16 cellular contexts compared by ENCODE assay signal in genomic region chr6:160330621-160331020, GRCh38. TPM values are rescaled to one million over a fixed set of nuclear protein-coding genes. Genes with fewer than 3 reads are reported as not detected.
DNase-seq lines count a peak whose midpoint lies in the region; ATAC-seq and TF ChIP-seq lines count a peak whose summit lies in the region.
"Had no signal": no experiment of that assay in that cellular context is flagged by ENCODE, and none has a peak within 500 bp of the region (broad histone marks: within the 10 kb centered on the region; RNA-seq: fewer than 3 reads in every experiment).

No MANE protein-coding gene starts in this region.

- H3K4me3 ChIP-seq in BLaER1 (no peak overlapping the region), ascending aorta (no peak overlapping the region), thoracic aorta (no peak overlapping the region), Karpas-422 (ENCODE audit: low read length) (no peak overlapping the region)
- H3K4me3 ChIP-seq: GM23338 had no signal

- no peaks in the 10 kb centered on the region for H3K9me2 ChIP-seq in Karpas-422 (replicated peaks; ENCODE audit: insufficient read depth, low read length)

- H3K4me2 ChIP-seq in BLaER1 (0 out of 2 replicates have a peak overlapping the region, but pooled peaks have one; percentile 26), Karpas-422 (ENCODE audit: low read depth, low read length, poor library complexity, severe bottlenecking) (no peak overlapping the region)
- H3K4me2 ChIP-seq: GM23338 had no signal

- no peaks in the 10 kb centered on the region for H3K36me3 ChIP-seq in BLaER1
- no peaks in the 10 kb centered on the region for H3K36me3 ChIP-seq in ascending aorta
- H3K36me3 ChIP-seq in thoracic aorta = no peaks in the 10 kb centered on the region
- H3K36me3 ChIP-seq in Karpas-422 (ENCODE audit: insufficient read depth, low read length) = no peaks in the 10 kb centered on the region
- H3K36me3 ChIP-seq: BE2C had no signal

- TF ChIP-seq CTCF in ascending aorta (IDR thresholded peaks at IDR 0.05) = no peak
- TF ChIP-seq CTCF in thoracic aorta (IDR thresholded peaks at IDR 0.05) = no peak

- H3K36me3 Mint-ChIP-seq in activated naive CD4-positive, alpha-beta T cell treated with anti-CD3 and anti-CD28 coated beads, Interleukin-2, amount 50 U/mL, for 72 hours = no peaks in the 10 kb centered on the region

- H3K27ac ChIP-seq in BLaER1 = no peak overlapping the region
- H3K27ac ChIP-seq in ascending aorta = peak overlapping the region; percentile 79 to 91
- H3K27ac ChIP-seq in thoracic aorta = peak overlapping the region; percentile 86 to 88
- H3K27ac ChIP-seq in Karpas-422 (ENCODE audit: low read length) = no peak overlapping the region
- H3K27ac ChIP-seq: C4-2B had no signal

- ATAC-seq in thoracic aorta (ENCODE audit: insufficient number of reproducible peaks, low FRiP score, low read depth) = no peak
- ATAC-seq in activated naive CD4-positive, alpha-beta T cell treated with anti-CD3 and anti-CD28 coated beads, Interleukin-2, amount 50 U/mL, for 72 hours = no peak
- ATAC-seq: GM23338 had no signal

- H3K9ac ChIP-seq in BLaER1 = no peak overlapping the region
- no peak overlapping the region for H3K9ac ChIP-seq in Karpas-422 (ENCODE audit: low read length)

- H2AFZ ChIP-seq in Karpas-422 (ENCODE audit: low read length) = no peak overlapping the region
- H2AFZ ChIP-seq: GM23338 had no signal

- intact Hi-C loops in ascending aorta (cut with DNase I) = no loop called here

- no peak overlapping the region for H3K27ac Mint-ChIP-seq in activated naive CD4-positive, alpha-beta T cell treated with anti-CD3 and anti-CD28 coated beads, Interleukin-2, amount 50 U/mL, for 72 hours
- H3K27ac Mint-ChIP-seq: CD4-positive, alpha-beta T cell; GM23338; HFFc6 had no signal

- H3K9me3 Mint-ChIP-seq in activated naive CD4-positive, alpha-beta T cell treated with anti-CD3 and anti-CD28 coated beads, Interleukin-2, amount 50 U/mL, for 72 hours = no peaks in the 10 kb centered on the region
- H3K9me3 Mint-ChIP-seq: CD4-positive, alpha-beta T cell; GM23338 had no signal

- no peaks in the 10 kb centered on the region for H3K27me3 ChIP-seq in BLaER1
- H3K27me3 ChIP-seq in ascending aorta = no peaks in the 10 kb centered on the region
- H3K27me3 ChIP-seq in thoracic aorta (replicated peaks; ENCODE audit: insufficient read depth) = no peaks in the 10 kb centered on the region
- no peaks in the 10 kb centered on the region for H3K27me3 ChIP-seq in Karpas-422 (ENCODE audit: low read length)

- H3K4me1 ChIP-seq in BLaER1 (peaks cover 10% of the 10 kb centered on the region), ascending aorta (peaks cover 6 to 22% of the 10 kb centered on the region in 2 donors), thoracic aorta (ENCODE audit: control insufficient read depth in 1 of 2, low read depth in 2 of 2) (peaks cover 21 to 49% of the 10 kb centered on the region in 2 donors), Karpas-422 (ENCODE audit: low read length) (no peaks in the 10 kb centered on the region)
- H3K4me1 ChIP-seq: BE2C, Caco-2 had no signal

- H4K20me1 ChIP-seq in BLaER1 = no peaks in the 10 kb centered on the region
- no peaks in the 10 kb centered on the region for H4K20me1 ChIP-seq in Karpas-422 (ENCODE audit: insufficient read depth, low read depth, low read length)

- H3K9me3 ChIP-seq in BLaER1 (no peaks in the 10 kb centered on the region), ascending aorta (no peaks in the 10 kb centered on the region), thoracic aorta (no peaks in the 10 kb centered on the region), Karpas-422 (ENCODE audit: low read length) (no peaks in the 10 kb centered on the region)
- H3K9me3 ChIP-seq: BE2C, Caco-2 had no signal

- H3K79me2 ChIP-seq in Karpas-422 (ENCODE audit: low read length) = no peaks in the 10 kb centered on the region

- DNase-seq in ascending aorta (ENCODE audit: low spot score in 2 of 2) (no peak), islet precursor cell (peak; percentile 33), thoracic aorta (ENCODE audit: low spot score) (no peak), Karpas-422 (no peak)
- no peak for DNase-seq in stimulated activated naive CD4-positive, alpha-beta T cell treated with Interleukin-2 at 50 U/mL for 16 hours (lab: John Stamatoyannopoulos, UW)
- no peak for DNase-seq in activated naive CD4-positive, alpha-beta T cell treated with anti-CD3 and anti-CD28 coated beads, Interleukin-2, amount 50 U/mL, for 72 hours (ENCODE audit: low spot score in 2 of 2)
- DNase-seq: BE2C; Caco-2; CD4-positive, alpha-beta T cell; HCEC 1CT; HFFc6; IMR-90 had no signal

RNA-seq across cellular contexts. Expression of gene SLC22A3, which starts 17.6 kb away (rescaled TPM):
- 29.6 TPM for total RNA-seq in ascending aorta
- total RNA-seq in thoracic aorta = 100 to 1,000 TPM in 1 of 2 donors, 10 to 100 TPM in 1; 91.5 to 144 TPM
- total RNA-seq in Karpas-422 (2014; rRNA removed; shearing (Covaris generic); ENCODE audit: low replicate concordance) = not detected in 2 replicates
- total RNA-seq in activated naive CD4-positive, alpha-beta T cell treated with anti-CD3 and anti-CD28 coated beads, Interleukin-2, amount 50 U/mL, for 72 hours = not detected
- total RNA-seq: A172; CD4-positive, alpha-beta T cell; HFFc6; IMR-90 had no signal

Comparison
In these comparisons a context has a peak if more than half of its experiments do, and no peak if none do; other contexts are left out.
1. H3K27ac ChIP-seq: peak in ascending aorta (2 of 2) and thoracic aorta (2 of 2); none in BLaER1 (single experiment) and Karpas-422 (single experiment).
2. RNA of gene SLC22A3, which starts 17.6 kb away (total RNA-seq): 91.5 to 144 TPM in thoracic aorta and 29.6 TPM in ascending aorta (single experiment); not detected in Karpas-422 and not detected in activated naive CD4-positive, alpha-beta T cell treated with anti-CD3 and anti-CD28 coated beads, Interleukin-2, amount 50 U/mL, for 72 hours; every median in the first group is over 10 times any median in the second.